In the genomic region with DNA sequence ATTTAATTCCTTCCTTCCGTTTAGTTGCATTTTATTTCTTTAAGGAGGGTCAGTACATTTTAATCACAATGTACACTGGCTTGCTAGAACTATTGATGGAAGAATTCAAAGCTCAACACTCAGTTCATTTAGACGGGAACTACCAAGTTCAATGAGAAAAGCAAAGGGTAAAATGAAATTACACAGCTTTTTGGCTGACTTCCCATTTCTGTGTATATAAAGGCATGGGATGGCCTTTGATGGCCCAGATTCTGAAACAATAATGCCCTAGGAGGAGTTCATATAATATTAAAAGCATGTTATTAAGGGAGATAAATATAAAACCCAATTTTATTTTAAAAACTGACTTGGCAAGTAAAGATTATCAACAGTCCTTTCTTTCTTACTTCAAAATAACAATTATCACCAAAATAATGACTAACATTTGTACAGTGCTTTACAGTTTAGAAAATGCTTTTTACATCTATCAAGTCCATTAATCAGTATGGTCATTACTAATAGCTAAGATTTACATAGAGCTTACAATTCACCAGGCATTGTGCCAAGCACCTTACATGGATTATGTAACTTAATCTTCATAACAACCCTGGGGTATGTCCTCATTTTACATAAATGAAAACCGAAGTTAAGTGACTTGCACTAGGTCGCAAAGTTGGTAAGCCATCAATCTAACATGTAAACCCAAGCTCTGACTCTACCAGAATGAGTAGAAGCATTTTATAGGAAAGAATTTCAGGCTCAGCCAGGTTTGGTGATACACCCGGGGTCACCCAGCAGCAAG, we compare ENCODE assay signal across 13 cellular contexts.
A peak's percentile ranks its signal among the peaks of the same experiment; 100 is the strongest.
DNase-seq lines count a peak whose midpoint lies in the region; ATAC-seq, FAIRE-seq and TF ChIP-seq lines count a peak whose summit lies in the region.
"Had no signal": no experiment of that assay in that cellular context is flagged by ENCODE, and none has a peak within 500 bp of the region (broad histone marks: within the 10 kb centered on the region; RNA-seq: fewer than 3 reads in every experiment).

No MANE protein-coding gene starts in this region.

- TF ChIP-seq CTCF in right lobe of liver (IDR thresholded peaks at IDR 0.05), result no peak
- no peak for TF ChIP-seq CTCF in HepG2 (CRISPR knock-in tag; IDR thresholded peaks at IDR 0.05)
- TF ChIP-seq CTCF in VCaP (conservative IDR thresholded peaks at IDR 0.05), result no peak

- POLR2A ChIA-PET in HepG2 (lab: Yijun Ruan, JAX), result no interaction called here

- no TSS peak for BruUV-seq in HepG2 (replicated peaks; lab: Mats Ljungman, UMichigan)

- H3K9ac ChIP-seq in HepG2 (ENCODE audit: insufficient read depth, low read depth, low read length), result no peak overlapping the region

- FAIRE-seq in HepG2 (lab: Jason Lieb, UNC), result no peak
- no peak for FAIRE-seq in GM19239 (lab: Jason Lieb, UNC)

- TF ChIP-seq POLR2A in right lobe of liver (IDR thresholded peaks at IDR 0.05) (no peak), HepG2 (IDR thresholded peaks at IDR 0.05; ENCODE audit: insufficient read depth in 1 of 2, low read depth in 2 of 2, low read length in 2 of 2) (no peak)

- H3K36me3 ChIP-seq in right lobe of liver (no peaks in the 10 kb centered on the region), HepG2 (replicated peaks in 1 of 2; ENCODE audit: control insufficient read depth in 1 of 2, insufficient read depth in 2 of 2, low read length in 2 of 2) (no peaks in the 10 kb centered on the region)
- H3K36me3 ChIP-seq: Peyer's patch had no signal

- H3K4me3 ChIP-seq in right lobe of liver (no peak overlapping the region), HepG2 (replicated peaks in 1 of 3; ENCODE audit: insufficient read depth in 1 of 3, low read depth in 2 of 3, low read length in 3 of 3) (no peak overlapping the region)
- H3K4me3 ChIP-seq: Peyer's patch had no signal

- TF ChIP-seq EP300 in HepG2 (IDR thresholded peaks at IDR 0.05; ENCODE audit: low read depth in 2 of 2, low read length in 2 of 2) (no peak), HepG2 (CRISPR knock-in tag; IDR thresholded peaks at IDR 0.05; ENCODE audit: borderline replicate concordance) (no peak)

- peak in 3 of 4 donors; percentile 44 to 82 (median 53) for ATAC-seq in right lobe of liver
- ATAC-seq in HepG2, result no peak
- ATAC-seq: CD8-positive, alpha-beta T cell had no signal

- intact Hi-C loops in right lobe of liver (cut with DNase I), result no loop called here
- intact Hi-C loops in HepG2 (cut with micrococcal nuclease; ENCODE audit: unreplicated experiment), result no loop called here
- intact Hi-C loops in posterior vena cava (cut with DNase I), result no loop called here

- no peaks in the 10 kb centered on the region for H3K79me2 ChIP-seq in HepG2 (ENCODE audit: insufficient read depth, low read length)

- CTCF ChIA-PET in HepG2 (lab: Yijun Ruan, JAX; ENCODE audit: low intra/inter-chr PET ratio, low total read pairs), result no interaction called here

- H3K27ac ChIP-seq in right lobe of liver (no peak overlapping the region), HepG2 (ENCODE audit: extremely low read length, insufficient read depth, low read length) (no peak overlapping the region), VCaP (peak overlapping the region; percentile 54)
- H3K27ac ChIP-seq: Peyer's patch had no signal

- TF ChIP-seq RAD21 in HepG2 (CRISPR knock-in tag; IDR thresholded peaks at IDR 0.05), result no peak

- peaks cover 0 to 17% (median 4%) of the 10 kb centered on the region in 4 donors for H3K4me1 ChIP-seq in right lobe of liver
- H3K4me1 ChIP-seq in HepG2 (ENCODE audit: insufficient read depth, low read length), result no peaks in the 10 kb centered on the region
- H3K4me1 ChIP-seq: Peyer's patch had no signal

- H2AFZ ChIP-seq in HepG2 (ENCODE audit: low read length), result no peak overlapping the region

- WGBS in right lobe of liver (ENCODE audit: insufficient coverage, low coverage, low lambda C conversion rate, missing lambda C conversion rate), result 46% methylated on average over 4 of the region's 5 CpGs
- 20% methylated on average over 5 of the region's 5 CpGs for WGBS in HepG2 (ENCODE audit: low lambda C conversion rate)

- in situ Hi-C loops in HepG2 (cut with HindIII; ENCODE audit: extremely low pct_ligation_motif_present, low pct_unique_long_range_greater_than_20kb), result no loop called here

- H3K9me3 ChIP-seq in right lobe of liver (no peaks in the 10 kb centered on the region), HepG2 (ENCODE audit: low read length) (no peaks in the 10 kb centered on the region)
- H3K9me3 ChIP-seq: Peyer's patch had no signal

- DNase-seq in right lobe of liver, result no peak
- DNase-seq in HepG2 (ENCODE audit: low spot score), result no peak
- DNase-seq in NCI-H2081 treated with DMSO at 0.1 percent for 48 hours (lab: John Stamatoyannopoulos, UW), result peak; percentile 10
- no peak for DNase-seq in posterior vena cava (ENCODE audit: low spot score)
- DNase-seq in GM19239 (ENCODE audit: insufficient read length, low spot score), result no peak
- no peak for DNase-seq in NCI-H510A treated with DMSO at 0.1 percent for 48 hours (lab: John Stamatoyannopoulos, UW)
- DNase-seq: CD8-positive, alpha-beta T cell; DMS153; EL; H9; Peyer's patch; Right ventricle myocardium superior had no signal

- no peaks in the 10 kb centered on the region for H3K27me3 ChIP-seq in right lobe of liver
- H3K27me3 ChIP-seq in HepG2 (ENCODE audit: control insufficient read depth in 1 of 2, insufficient read depth in 2 of 2, low read length in 2 of 2), result no peaks in the 10 kb centered on the region
- H3K27me3 ChIP-seq: Peyer's patch had no signal

- H3K4me2 ChIP-seq in HepG2 (ENCODE audit: low read depth, low read length), result no peak overlapping the region

- no peaks in the 10 kb centered on the region for H4K20me1 ChIP-seq in HepG2 (ENCODE audit: insufficient read depth, low read length)

TF ChIP-seq in HepG2, 621 proteins besides CTCF, POLR2A, EP300 and RAD21 (continues in another document):
- TF ChIP-seq, protein P1, sequence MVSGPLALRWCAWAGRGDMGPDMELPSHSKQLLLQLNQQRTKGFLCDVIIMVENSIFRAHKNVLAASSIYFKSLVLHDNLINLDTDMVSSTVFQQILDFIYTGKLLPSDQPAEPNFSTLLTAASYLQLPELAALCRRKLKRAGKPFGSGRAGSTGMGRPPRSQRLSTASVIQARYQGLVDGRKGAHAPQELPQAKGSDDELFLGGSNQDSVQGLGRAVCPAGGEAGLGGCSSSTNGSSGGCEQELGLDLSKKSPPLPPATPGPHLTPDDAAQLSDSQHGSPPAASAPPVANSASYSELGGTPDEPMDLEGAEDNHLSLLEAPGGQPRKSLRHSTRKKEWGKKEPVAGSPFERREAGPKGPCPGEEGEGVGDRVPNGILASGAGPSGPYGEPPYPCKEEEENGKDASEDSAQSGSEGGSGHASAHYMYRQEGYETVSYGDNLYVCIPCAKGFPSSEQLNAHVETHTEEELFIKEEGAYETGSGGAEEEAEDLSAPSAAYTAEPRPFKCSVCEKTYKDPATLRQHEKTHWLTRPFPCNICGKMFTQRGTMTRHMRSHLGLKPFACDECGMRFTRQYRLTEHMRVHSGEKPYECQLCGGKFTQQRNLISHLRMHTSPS (CRISPR knock-in tag; IDR thresholded peaks at IDR 0.05; ENCODE audit: low read depth), result no peak
- TF ChIP-seq MXD4 (CRISPR knock-in tag; IDR thresholded peaks at IDR 0.05), result no peak
- TF ChIP-seq HMGXB3 (CRISPR knock-in tag; IDR thresholded peaks at IDR 0.05; ENCODE audit: borderline replicate concordance), result no peak
- TF ChIP-seq, protein P2, sequence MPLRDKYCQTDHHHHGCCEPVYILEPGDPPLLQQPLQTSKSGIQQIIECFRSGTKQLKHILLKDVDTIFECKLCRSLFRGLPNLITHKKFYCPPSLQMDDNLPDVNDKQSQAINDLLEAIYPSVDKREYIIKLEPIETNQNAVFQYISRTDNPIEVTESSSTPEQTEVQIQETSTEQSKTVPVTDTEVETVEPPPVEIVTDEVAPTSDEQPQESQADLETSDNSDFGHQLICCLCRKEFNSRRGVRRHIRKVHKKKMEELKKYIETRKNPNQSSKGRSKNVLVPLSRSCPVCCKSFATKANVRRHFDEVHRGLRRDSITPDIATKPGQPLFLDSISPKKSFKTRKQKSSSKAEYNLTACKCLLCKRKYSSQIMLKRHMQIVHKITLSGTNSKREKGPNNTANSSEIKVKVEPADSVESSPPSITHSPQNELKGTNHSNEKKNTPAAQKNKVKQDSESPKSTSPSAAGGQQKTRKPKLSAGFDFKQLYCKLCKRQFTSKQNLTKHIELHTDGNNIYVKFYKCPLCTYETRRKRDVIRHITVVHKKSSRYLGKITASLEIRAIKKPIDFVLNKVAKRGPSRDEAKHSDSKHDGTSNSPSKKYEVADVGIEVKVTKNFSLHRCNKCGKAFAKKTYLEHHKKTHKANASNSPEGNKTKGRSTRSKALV (CRISPR knock-in tag; IDR thresholded peaks at IDR 0.05), result no peak
- TF ChIP-seq CCAR2 (optimal IDR thresholded peaks at IDR 0.05; ENCODE audit: low read depth, low read length), result no peak
- no peak for TF ChIP-seq CHD2 (IDR thresholded peaks at IDR 0.05; ENCODE audit: low read depth, low read length)
- TF ChIP-seq ZNF333 (CRISPR knock-in tag; IDR thresholded peaks at IDR 0.05; ENCODE audit: borderline replicate concordance), result no peak
